ENCODE assay signal across 15 cellular contexts in the genomic region with DNA sequence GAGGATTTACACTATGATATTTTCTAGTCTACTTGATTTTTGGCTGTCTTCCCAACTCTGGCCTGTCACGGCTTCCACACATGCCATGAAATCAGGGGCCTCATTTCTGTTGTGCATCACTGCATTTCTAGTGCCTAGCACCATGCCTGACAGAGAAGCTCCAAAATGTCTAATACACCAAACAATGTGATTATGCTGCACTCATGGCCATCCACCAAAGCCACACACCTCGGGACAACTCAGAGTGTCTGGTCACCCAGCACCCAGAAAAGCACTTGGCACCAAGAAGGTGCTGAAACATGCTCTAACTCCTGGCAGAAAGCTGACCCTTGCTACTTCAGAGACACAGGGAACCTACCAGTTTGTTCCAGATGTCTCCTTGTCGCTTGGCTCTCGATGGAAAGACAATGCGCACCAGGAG. TPM values are rescaled to one million over a fixed set of nuclear protein-coding genes. Genes with fewer than 3 reads are reported as not detected.
DNase-seq lines count a peak whose midpoint lies in the region; ATAC-seq, FAIRE-seq and TF ChIP-seq lines count a peak whose summit lies in the region.
"Had no signal": no experiment of that assay in that cellular context is flagged by ENCODE, and none has a peak within 500 bp of the region (broad histone marks: within the 10 kb centered on the region; RNA-seq: fewer than 3 reads in every experiment).

No MANE protein-coding gene starts in this region.

- H3K27me3 Mint-ChIP-seq in activated T-helper 17 cell treated with anti-CD3 and anti-CD28 coated beads, Interleukin-2, amount 50 U/mL, for 72 hours = no peaks in the 10 kb centered on the region
- no peaks in the 10 kb centered on the region for H3K27me3 Mint-ChIP-seq in type B pancreatic cell
- H3K27me3 Mint-ChIP-seq: activated CD4-positive, alpha-beta memory T cell treated with anti-CD3 and anti-CD28 coated beads for 36 hours had no signal

- H3K27me3 ChIP-seq in HepG2 (ENCODE audit: control insufficient read depth in 1 of 2, insufficient read depth in 2 of 2, low read length in 2 of 2) (no peaks in the 10 kb centered on the region), right lobe of liver (no peaks in the 10 kb centered on the region), heart left ventricle (no peaks in the 10 kb centered on the region), BE2C (no peaks in the 10 kb centered on the region), MM.1S (replicated peaks; ENCODE audit: insufficient read depth, low read length) (no peaks in the 10 kb centered on the region)

- peaks cover 8% of the 10 kb centered on the region for H3K4me1 Mint-ChIP-seq in activated T-helper 17 cell treated with anti-CD3 and anti-CD28 coated beads, Interleukin-2, amount 50 U/mL, for 72 hours
- no peaks in the 10 kb centered on the region for H3K4me1 Mint-ChIP-seq in type B pancreatic cell (ENCODE audit: unreplicated experiment)

- TF ChIP-seq CTCF in HepG2 (CRISPR knock-in tag; IDR thresholded peaks at IDR 0.05) (no peak), right lobe of liver (IDR thresholded peaks at IDR 0.05) (no peak), heart left ventricle (IDR thresholded peaks at IDR 0.05) (no peak), type B pancreatic cell (conservative IDR thresholded peaks at IDR 0.05) (no peak), BE2C (IDR thresholded peaks at IDR 0.05; ENCODE audit: low read depth, low read length) (no peak), MM.1S (IDR thresholded peaks at IDR 0.05; ENCODE audit: low read length) (no peak)

- H3K4me3 ChIP-seq in HepG2 (replicated peaks in 1 of 3; ENCODE audit: insufficient read depth in 1 of 3, low read depth in 2 of 3, low read length in 3 of 3) = no peak overlapping the region
- no peak overlapping the region for H3K4me3 ChIP-seq in right lobe of liver
- no peak overlapping the region for H3K4me3 ChIP-seq in heart left ventricle
- H3K4me3 ChIP-seq in BE2C (ENCODE audit: low read depth, low read length) = no peak overlapping the region
- H3K4me3 ChIP-seq in MM.1S (ENCODE audit: low read length) = no peak overlapping the region

- POLR2A ChIA-PET in HepG2 (lab: Yijun Ruan, JAX) = interaction anchor here (1.7 to 3.0 kb wide), 3 partner anchors 12 to 108 kb away, joined by 9 to 54 read pairs (median 17); a partner anchor contains a TSS

- peak overlapping the region; percentile 56 for H3K27ac Mint-ChIP-seq in activated T-helper 17 cell treated with anti-CD3 and anti-CD28 coated beads, Interleukin-2, amount 50 U/mL, for 72 hours
- H3K27ac Mint-ChIP-seq in type B pancreatic cell = peak overlapping the region; percentile 73
- H3K27ac Mint-ChIP-seq: activated CD4-positive, alpha-beta memory T cell treated with anti-CD3 and anti-CD28 coated beads for 36 hours had no signal

- ATAC-seq in HepG2 = no peak
- no peak for ATAC-seq in right lobe of liver
- no peak for ATAC-seq in activated T-helper 17 cell treated with anti-CD3 and anti-CD28 coated beads, Interleukin-2, amount 50 U/mL, for 72 hours (replicated peaks)
- ATAC-seq in heart left ventricle = peak in 3 of 4 donors; percentile 15 to 59 (median 42)

- TF ChIP-seq EP300 in HepG2 (IDR thresholded peaks at IDR 0.05; ENCODE audit: low read depth in 2 of 2, low read length in 2 of 2) = no peak
- TF ChIP-seq EP300 in HepG2 (CRISPR knock-in tag; IDR thresholded peaks at IDR 0.05; ENCODE audit: borderline replicate concordance) = no peak

- H3K36me3 ChIP-seq in HepG2 (replicated peaks in 1 of 2; ENCODE audit: control insufficient read depth in 1 of 2, insufficient read depth in 2 of 2, low read length in 2 of 2) (peaks cover 34 to 72% of the 10 kb centered on the region in 2 experiments), right lobe of liver (peaks cover 0 to 71% (median 41%) of the 10 kb centered on the region in 4 donors), heart left ventricle (peaks cover 0 to 99% (median 92%) of the 10 kb centered on the region in 9 donors), BE2C (peaks cover 86% of the 10 kb centered on the region), MM.1S (replicated peaks; ENCODE audit: insufficient read depth, low read length) (no peaks in the 10 kb centered on the region)

- FAIRE-seq in HepG2 (lab: Jason Lieb, UNC) = no peak
- FAIRE-seq: islet of Langerhans had no signal

- intact Hi-C loops in HepG2 (cut with micrococcal nuclease; ENCODE audit: unreplicated experiment) (loop anchor here (10.0 kb wide), 1 partner anchor 58 kb away; no protein-coding TSS in a partner anchor), right lobe of liver (cut with DNase I) (no loop called here), heart left ventricle (cut with DNase I) (no loop called here)

- no peak overlapping the region for H3K4me3 Mint-ChIP-seq in activated T-helper 17 cell treated with anti-CD3 and anti-CD28 coated beads, Interleukin-2, amount 50 U/mL, for 72 hours
- no peak overlapping the region for H3K4me3 Mint-ChIP-seq in type B pancreatic cell
- H3K4me3 Mint-ChIP-seq: activated CD4-positive, alpha-beta memory T cell treated with anti-CD3 and anti-CD28 coated beads for 36 hours had no signal

- no peak overlapping the region for H3K9ac ChIP-seq in HepG2 (ENCODE audit: insufficient read depth, low read depth, low read length)
- no peak overlapping the region for H3K9ac ChIP-seq in MM.1S (ENCODE audit: low read length)

- no peaks in the 10 kb centered on the region for H3K9me3 Mint-ChIP-seq in activated T-helper 17 cell treated with anti-CD3 and anti-CD28 coated beads, Interleukin-2, amount 50 U/mL, for 72 hours
- H3K9me3 Mint-ChIP-seq in type B pancreatic cell = no peaks in the 10 kb centered on the region
- H3K9me3 Mint-ChIP-seq: activated CD4-positive, alpha-beta memory T cell treated with anti-CD3 and anti-CD28 coated beads for 36 hours had no signal

- H3K9me3 ChIP-seq in HepG2 (ENCODE audit: low read length) = no peaks in the 10 kb centered on the region
- H3K9me3 ChIP-seq in right lobe of liver = no peaks in the 10 kb centered on the region
- no peaks in the 10 kb centered on the region for H3K9me3 ChIP-seq in heart left ventricle
- no peaks in the 10 kb centered on the region for H3K9me3 ChIP-seq in BE2C
- H3K9me3 ChIP-seq in MM.1S (replicated peaks; ENCODE audit: insufficient read depth, low read length) = no peaks in the 10 kb centered on the region

- peaks cover 98% of the 10 kb centered on the region for H3K36me3 Mint-ChIP-seq in activated T-helper 17 cell treated with anti-CD3 and anti-CD28 coated beads, Interleukin-2, amount 50 U/mL, for 72 hours (ENCODE audit: low read depth)
- peaks cover 39% of the 10 kb centered on the region for H3K36me3 Mint-ChIP-seq in type B pancreatic cell

- peak overlapping the region; percentile 54 for H3K27ac ChIP-seq in HepG2 (ENCODE audit: extremely low read length, insufficient read depth, low read length)
- H3K27ac ChIP-seq in right lobe of liver = no peak overlapping the region
- H3K27ac ChIP-seq in heart left ventricle = no peak overlapping the region
- H3K27ac ChIP-seq in MM.1S (ENCODE audit: low read length) = no peak overlapping the region

- CTCF ChIA-PET in HepG2 (lab: Yijun Ruan, JAX; ENCODE audit: low intra/inter-chr PET ratio, low total read pairs) = no interaction called here

- no TSS peak for BruUV-seq in HepG2 (replicated peaks; lab: Mats Ljungman, UMichigan)

- in situ Hi-C loops in HepG2 (cut with HindIII; ENCODE audit: extremely low pct_ligation_motif_present, low pct_unique_long_range_greater_than_20kb) = no loop called here

- peaks cover 36% of the 10 kb centered on the region for H3K4me1 ChIP-seq in HepG2 (ENCODE audit: insufficient read depth, low read length)
- H3K4me1 ChIP-seq in right lobe of liver = no peaks in the 10 kb centered on the region
- peaks cover 0 to 8% (median 1%) of the 10 kb centered on the region in 12 donors for H3K4me1 ChIP-seq in heart left ventricle
- H3K4me1 ChIP-seq in BE2C = no peaks in the 10 kb centered on the region
- no peaks in the 10 kb centered on the region for H3K4me1 ChIP-seq in MM.1S (ENCODE audit: low read length)

- H3F3A ChIP-seq in MM.1S (ENCODE audit: insufficient read depth, low read length) = no peaks in the 10 kb centered on the region

- H3K79me2 ChIP-seq in HepG2 (ENCODE audit: insufficient read depth, low read length) (peaks cover 29% of the 10 kb centered on the region), MM.1S (ENCODE audit: low read length) (peaks cover 56% of the 10 kb centered on the region)

- TF ChIP-seq POLR2A in HepG2 (IDR thresholded peaks at IDR 0.05; ENCODE audit: insufficient read depth in 1 of 2, low read depth in 2 of 2, low read length in 2 of 2) = no peak
- no peak for TF ChIP-seq POLR2A in right lobe of liver (IDR thresholded peaks at IDR 0.05)
- no peak for TF ChIP-seq POLR2A in heart left ventricle (IDR thresholded peaks at IDR 0.05)

- H4K20me1 ChIP-seq in HepG2 (ENCODE audit: insufficient read depth, low read length) (peaks cover 34% of the 10 kb centered on the region), MM.1S (ENCODE audit: insufficient read depth, low read length) (no peaks in the 10 kb centered on the region)

- H3K9me2 ChIP-seq in MM.1S (replicated peaks; ENCODE audit: insufficient read depth, low read length) = no peaks in the 10 kb centered on the region

- TF ChIP-seq RAD21 in HepG2 (CRISPR knock-in tag; IDR thresholded peaks at IDR 0.05) = no peak

- H3K4me2 ChIP-seq in HepG2 (ENCODE audit: low read depth, low read length) = no peak overlapping the region
- H3K4me2 ChIP-seq in MM.1S (ENCODE audit: low read depth, low read length) = no peak overlapping the region

- no peak overlapping the region for H2AFZ ChIP-seq in HepG2 (ENCODE audit: low read length)
- no peak overlapping the region for H2AFZ ChIP-seq in MM.1S (ENCODE audit: low read length)

- DNase-seq in HepG2 (ENCODE audit: low spot score) (no peak), right lobe of liver (no peak), heart left ventricle (no peak), type B pancreatic cell (ENCODE audit: extremely low spot score, unreplicated experiment) (no peak), DMS 273 (lab: John Stamatoyannopoulos, UW; ENCODE audit: unreplicated experiment) (no peak), BE2C (no peak), MM.1S (no peak)
- DNase-seq: activated CD4-positive, alpha-beta memory T cell treated with anti-CD3 and anti-CD28 coated beads for 36 hours; activated effector memory CD4-positive, alpha-beta T cell treated with Interleukin-2 at 50 U/mL for 16 hours; effector CD8-positive, alpha-beta T cell; NCI-H2029 treated with DMSO at 0.1 percent for 48 hours; SHP77; T-helper 9 cell had no signal

- WGBS in HepG2 (ENCODE audit: low lambda C conversion rate) = 95% methylated on average over 2 of the region's 5 CpGs
- 92% methylated on average over 2 of the region's 5 CpGs for WGBS in right lobe of liver (ENCODE audit: insufficient coverage, low coverage, low lambda C conversion rate, missing lambda C conversion rate)
- WGBS in heart left ventricle, 4 donors = 58 to 88% (median 65%) methylated on average over 5 of the region's 5 CpGs

RNA-seq across cellular contexts. Expression of a gene that starts 11.3 kb away (rescaled TPM):
- total RNA-seq in HepG2 (2016; rRNA removed; fragmentation: Illumina TruSeq; extraction: Trizol) = 66.7 and 83.0 TPM in 2 replicates
- total RNA-seq in HepG2 (2016; cell fraction: cytosol; rRNA removed; fragmentation: Illumina TruSeq; extraction: Trizol; ENCODE audit: low read depth) = 59.7 and 67.2 TPM in 2 replicates
- 56.9 and 87.0 TPM in 2 replicates for total RNA-seq in HepG2 (2016; cell fraction: insoluble cytoplasmic fraction; rRNA removed; fragmentation: Illumina TruSeq; extraction: Trizol)
- 19.6 and 22.1 TPM in 2 replicates for total RNA-seq in HepG2 (2016; cell fraction: membrane; rRNA removed; fragmentation: Illumina TruSeq; extraction: Trizol)
- total RNA-seq in HepG2 (2016; cell fraction: nucleus; rRNA removed; fragmentation: Illumina TruSeq; extraction: Trizol) = 125 and 128 TPM in 2 replicates
- polyA plus RNA-seq in HepG2 (2011; rRNA removed) = 55.3 and 58.2 TPM in 2 replicates
- 20.5 and 25.6 TPM in 2 replicates for polyA plus RNA-seq in HepG2 (2011; cell fraction: cytosol; rRNA removed)
- polyA plus RNA-seq in HepG2 (2011; cell fraction: nucleus; rRNA removed) = 394 and 725 TPM in 2 replicates
- polyA plus RNA-seq in HepG2 (2012) = 47.0 and 60.6 TPM in 2 replicates
- 1.8 and 2.1 TPM in 2 replicates for polyA plus RNA-seq in HepG2 (2016; cell fraction: cytosol; fragmentation: Illumina TruSeq; extraction: Trizol; ENCODE audit: low read depth)
- polyA plus RNA-seq in HepG2 (2016; cell fraction: insoluble cytoplasmic fraction; fragmentation: Illumina TruSeq; extraction: Trizol; ENCODE audit: low read depth) = 33.5 and 45.5 TPM in 2 replicates
- polyA plus RNA-seq in HepG2 (2016; cell fraction: membrane; fragmentation: Illumina TruSeq; extraction: Trizol; ENCODE audit: low read depth) = 4.1 and 5.4 TPM in 2 replicates
- polyA plus RNA-seq in HepG2 (2016; cell fraction: nucleus; fragmentation: Illumina TruSeq; extraction: Trizol; ENCODE audit: insufficient read depth, low read depth) = 177 and 198 TPM in 2 replicates
- 204 and 255 TPM in 2 replicates for polyA minus RNA-seq in HepG2 (2011; rRNA and poly(A)+ RNA removed; ENCODE audit: low replicate concordance)
- 59.8 and 61.6 TPM in 2 replicates for polyA minus RNA-seq in HepG2 (2011; cell fraction: cytosol; rRNA and poly(A)+ RNA removed)
- polyA minus RNA-seq in HepG2 (2011; cell fraction: nucleus; rRNA and poly(A)+ RNA removed) = 229 and 237 TPM in 2 replicates
- 10 to 100 TPM; 29.9 to 62.8 (median 39.4) TPM for total RNA-seq in right lobe of liver
- 100 to 1,000 TPM in 1 of 2 donors, 10 to 100 TPM in 1; 94.4 to 177 TPM for total RNA-seq in activated T-helper 17 cell treated with anti-CD3 and anti-CD28 coated beads, Interleukin-2, amount 50 U/mL, for 72 hours
- 10 to 100 TPM; 24.4 to 51.7 (median 34.6) TPM for total RNA-seq in heart left ventricle
- polyA plus RNA-seq in heart left ventricle = 10 to 100 TPM in 1 of 2 donors, 1 to 10 TPM in 1; 7.2 to 26.7 TPM
- total RNA-seq in type B pancreatic cell (ENCODE audit: low replicate concordance) = 114 and 130 TPM in 2 replicates
- 108 TPM for polyA plus RNA-seq in BE2C (2012; ENCODE audit: insufficient read depth, insufficient read length, low read depth)

RNA-seq across cellular contexts. Expression of a gene that starts 17.7 kb away (rescaled TPM):
- total RNA-seq in HepG2 (2016; rRNA removed; fragmentation: Illumina TruSeq; extraction: Trizol) (2,915 and 3,025 TPM in 2 replicates), right lobe of liver (1,000 to 10,000 TPM in 2 of 6 experiments, 100 to 1,000 TPM in 4; 549 to 1,070 (median 665) TPM), heart left ventricle (1,000 to 10,000 TPM in 3 of 9 donors, 100 to 1,000 TPM in 6; 487 to 1,330 (median 861) TPM), type B pancreatic cell (ENCODE audit: low replicate concordance) (2,585 and 2,806 TPM in 2 replicates)
- 12,942 and 14,844 TPM in 2 replicates for total RNA-seq in HepG2 (2016; cell fraction: cytosol; rRNA removed; fragmentation: Illumina TruSeq; extraction: Trizol; ENCODE audit: low read depth)
- total RNA-seq in HepG2 (2016; cell fraction: insoluble cytoplasmic fraction; rRNA removed; fragmentation: Illumina TruSeq; extraction: Trizol) = 2,993 and 3,024 TPM in 2 replicates
- 11,359 and 11,757 TPM in 2 replicates for total RNA-seq in HepG2 (2016; cell fraction: membrane; rRNA removed; fragmentation: Illumina TruSeq; extraction: Trizol)
- total RNA-seq in HepG2 (2016; cell fraction: nucleus; rRNA removed; fragmentation: Illumina TruSeq; extraction: Trizol) = 1,126 and 1,259 TPM in 2 replicates
- polyA plus RNA-seq in HepG2 (2011; rRNA removed) (5,570 and 6,229 TPM in 2 replicates), heart left ventricle (1,000 to 10,000 TPM in 1 of 2 donors, 100 to 1,000 TPM in 1; 692 to 3,248 TPM)
- polyA plus RNA-seq in HepG2 (2011; cell fraction: cytosol; rRNA removed) = 8,040 and 9,457 TPM in 2 replicates
- polyA plus RNA-seq in HepG2 (2011; cell fraction: nucleus; rRNA removed) = 2,511 and 2,559 TPM in 2 replicates
- 2,582 and 3,579 TPM in 2 replicates for polyA plus RNA-seq in HepG2 (2012)
- 15,203 and 16,637 TPM in 2 replicates for polyA plus RNA-seq in HepG2 (2016; cell fraction: cytosol; fragmentation: Illumina TruSeq; extraction: Trizol; ENCODE audit: low read depth)
- polyA plus RNA-seq in HepG2 (2016; cell fraction: insoluble cytoplasmic fraction; fragmentation: Illumina TruSeq; extraction: Trizol; ENCODE audit: low read depth) = 2,845 and 2,926 TPM in 2 replicates
- polyA plus RNA-seq in HepG2 (2016; cell fraction: membrane; fragmentation: Illumina TruSeq; extraction: Trizol; ENCODE audit: low read depth) = 10,153 and 10,714 TPM in 2 replicates
- 1,939 and 1,982 TPM in 2 replicates for polyA plus RNA-seq in HepG2 (2016; cell fraction: nucleus; fragmentation: Illumina TruSeq; extraction: Trizol; ENCODE audit: insufficient read depth, low read depth)
- polyA minus RNA-seq in HepG2 (2011; rRNA and poly(A)+ RNA removed; ENCODE audit: low replicate concordance) = 4,147 and 6,586 TPM in 2 replicates
- polyA minus RNA-seq in HepG2 (2011; cell fraction: cytosol; rRNA and poly(A)+ RNA removed) = 1,238 and 1,297 TPM in 2 replicates
- 657 and 805 TPM in 2 replicates for polyA minus RNA-seq in HepG2 (2011; cell fraction: nucleus; rRNA and poly(A)+ RNA removed)
- 1,000 to 10,000 TPM; 3,687 to 4,380 TPM for total RNA-seq in activated T-helper 17 cell treated with anti-CD3 and anti-CD28 coated beads, Interleukin-2, amount 50 U/mL, for 72 hours
- 4,768 TPM for polyA plus RNA-seq in BE2C (2012; ENCODE audit: insufficient read depth, insufficient read length, low read depth)

Comparison
In these comparisons a context has a peak if more than half of its experiments do, and no peak if none do; other contexts are left out.
1. ATAC-seq: peak in heart left ventricle (3 of 4); none in HepG2 (single experiment), right lobe of liver (0 of 4) and activated T-helper 17 cell treated with anti-CD3 and anti-CD28 coated beads, Interleukin-2, amount 50 U/mL, for 72 hours (single experiment).